8 cellular contexts compared by ENCODE assay signal in the genomic region with DNA sequence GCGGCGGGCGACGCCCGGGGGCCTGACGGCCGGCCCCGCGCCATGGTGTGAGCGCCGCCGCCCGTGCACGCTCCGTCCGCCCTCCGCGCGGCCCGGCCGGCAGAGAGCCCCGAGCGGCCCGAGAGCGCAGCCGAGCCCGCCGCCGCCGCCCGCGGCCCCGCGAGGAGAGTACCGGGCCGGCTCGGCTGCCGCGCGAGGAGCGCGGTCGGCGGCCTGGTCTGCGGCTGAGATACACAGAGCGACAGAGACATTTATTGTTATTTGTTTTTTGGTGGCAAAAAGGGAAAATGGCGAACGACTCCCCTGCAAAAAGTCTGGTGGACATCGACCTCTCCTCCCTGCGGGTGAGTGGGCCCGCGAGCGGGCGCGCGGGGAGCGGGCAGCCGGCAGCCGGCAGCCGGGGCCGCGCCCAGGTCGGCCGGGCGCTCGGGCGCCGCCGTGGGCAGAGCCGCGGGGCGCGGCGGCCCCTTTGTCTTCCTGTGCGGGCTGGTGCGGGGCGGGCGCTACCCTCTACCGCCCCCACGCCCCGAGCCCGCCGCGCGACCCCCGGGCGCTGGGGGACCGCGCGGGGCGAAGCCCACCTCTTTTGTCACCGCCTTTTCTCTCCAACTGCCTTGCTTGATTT. TPM values are rescaled to one million over a fixed set of nuclear protein-coding genes. Genes with fewer than 3 reads are reported as not detected.
DNase-seq lines count a peak whose midpoint lies in the region; ATAC-seq and TF ChIP-seq lines count a peak whose summit lies in the region.

No MANE protein-coding gene starts in this region.

- TF ChIP-seq CTCF in endothelial cell (IDR thresholded peaks at IDR 0.05; ENCODE audit: unreplicated experiment), result no peak
- no peak for TF ChIP-seq CTCF in nephron progenitor cell (IDR thresholded peaks at IDR 0.05)

- peak; percentile 19 for DNase-seq in NCI-H2171 (lab: John Stamatoyannopoulos, UW)
- DNase-seq in NCI-H2171 treated with DMSO at 0.1 percent for 48 hours (lab: John Stamatoyannopoulos, UW), result no peak
- DNase-seq in endothelial cell (ENCODE audit: low spot score), result peak; percentile 37
- peak; percentile 59 for DNase-seq in nephron progenitor cell
- DNase-seq in amniotic stem cell (lab: John Stamatoyannopoulos, UW), result no peak
- no peak for DNase-seq in HPDE6-E6E7 (ENCODE audit: extremely low spot score)

- peaks cover 15% of the 10 kb centered on the region for H3K36me3 Mint-ChIP-seq in T-helper 1 cell treated with Interleukin-12 subunit alpha and Interleukin-12 subunit beta and Interleukin-4 antibody, amounts not matched to agents 30 μg/mL and 1 μg/mL, for 36 hours (ENCODE audit: low read depth)
- peaks cover 22% of the 10 kb centered on the region for H3K36me3 Mint-ChIP-seq in endothelial cell (ENCODE audit: low read depth, unreplicated experiment)
- H3K36me3 Mint-ChIP-seq in nephron progenitor cell (ENCODE audit: low read depth), result peaks cover 24% of the 10 kb centered on the region

- H3K9me3 Mint-ChIP-seq in T-helper 1 cell treated with Interleukin-12 subunit alpha and Interleukin-12 subunit beta and Interleukin-4 antibody, amounts not matched to agents 30 μg/mL and 1 μg/mL, for 36 hours, result peaks cover 4% of the 10 kb centered on the region
- H3K9me3 Mint-ChIP-seq in endothelial cell (ENCODE audit: unreplicated experiment) (no peaks in the 10 kb centered on the region), nephron progenitor cell (peaks cover 18% of the 10 kb centered on the region)

- peak; percentile 38 for ATAC-seq in HG02759 (IDR thresholded peaks at IDR 0.05; ENCODE audit: unreplicated experiment)

- peaks cover 29% of the 10 kb centered on the region for H3K4me1 Mint-ChIP-seq in T-helper 1 cell treated with Interleukin-12 subunit alpha and Interleukin-12 subunit beta and Interleukin-4 antibody, amounts not matched to agents 30 μg/mL and 1 μg/mL, for 36 hours (ENCODE audit: low read depth)
- peaks cover 28% of the 10 kb centered on the region for H3K4me1 Mint-ChIP-seq in endothelial cell (ENCODE audit: unreplicated experiment)
- H3K4me1 Mint-ChIP-seq in nephron progenitor cell, result peaks cover 13% of the 10 kb centered on the region

- H3K27me3 Mint-ChIP-seq in T-helper 1 cell treated with Interleukin-12 subunit alpha and Interleukin-12 subunit beta and Interleukin-4 antibody, amounts not matched to agents 30 μg/mL and 1 μg/mL, for 36 hours (ENCODE audit: low read depth), result no peaks in the 10 kb centered on the region
- H3K27me3 Mint-ChIP-seq in endothelial cell (ENCODE audit: unreplicated experiment), result peaks cover 15% of the 10 kb centered on the region
- peaks cover 11% of the 10 kb centered on the region for H3K27me3 Mint-ChIP-seq in nephron progenitor cell (ENCODE audit: low read depth, poor library complexity)

- H3K4me3 Mint-ChIP-seq in T-helper 1 cell treated with Interleukin-12 subunit alpha and Interleukin-12 subunit beta and Interleukin-4 antibody, amounts not matched to agents 30 μg/mL and 1 μg/mL, for 36 hours, result peak overlapping the region; percentile 60
- H3K4me3 Mint-ChIP-seq in endothelial cell (ENCODE audit: unreplicated experiment) (peak overlapping the region; percentile 72), nephron progenitor cell (peak overlapping the region; percentile 78)

- H3K27ac Mint-ChIP-seq in T-helper 1 cell treated with Interleukin-12 subunit alpha and Interleukin-12 subunit beta and Interleukin-4 antibody, amounts not matched to agents 30 μg/mL and 1 μg/mL, for 36 hours, result no peak overlapping the region
- H3K27ac Mint-ChIP-seq in endothelial cell (ENCODE audit: unreplicated experiment) (no peak overlapping the region), nephron progenitor cell (no peak overlapping the region)

RNA-seq across cellular contexts. Expression of gene MAP4K4, which starts 0.4 kb away (rescaled TPM):
- total RNA-seq in endothelial cell (ENCODE audit: unreplicated experiment), result 427 TPM

Comparison
In these comparisons a context has a peak if more than half of its experiments do, and no peak if none do; other contexts are left out.
1. DNase-seq: peak in NCI-H2171 (single experiment), endothelial cell (single experiment) and nephron progenitor cell (single experiment); none in NCI-H2171 treated with DMSO at 0.1 percent for 48 hours (single experiment), amniotic stem cell (single experiment) and HPDE6-E6E7 (single experiment).
2. Peak in every context shown above with its lines, with median percentiles within 50 percentile points of each other: H3K4me3 Mint-ChIP-seq.